16 cellular contexts compared by ENCODE assay signal in genomic region chr10:132163826-132164515, GRCh38. TPM values are rescaled to one million over a fixed set of nuclear protein-coding genes. Genes with fewer than 3 reads are reported as not detected.
DNase-seq lines count a peak whose midpoint lies in the region; ATAC-seq and TF ChIP-seq lines count a peak whose summit lies in the region.
"Had no signal": no experiment of that assay in that cellular context is flagged by ENCODE, and none has a peak within 500 bp of the region (broad histone marks: within the 10 kb centered on the region; RNA-seq: fewer than 3 reads in every experiment).

No MANE protein-coding gene starts in this region.

- no peaks in the 10 kb centered on the region for H3K79me1 ChIP-seq in mesenchymal stem cell (replicated peaks; ENCODE audit: low read length, poor library complexity, severe bottlenecking)

- H3K18ac ChIP-seq in mesenchymal stem cell (ENCODE audit: low read depth in 1 of 2, low read length in 2 of 2): no peak overlapping the region

- H2BK5ac ChIP-seq in mesenchymal stem cell (ENCODE audit: low read depth, low read length, poor library complexity, severe bottlenecking): no peak overlapping the region

- no peak for DNase-seq in T-helper 1 cell
- DNase-seq in activated CD8-positive, alpha-beta T cell treated with anti-CD3 and anti-CD28 coated beads for 36 hours: no peak
- DNase-seq in mesenchymal stem cell: no peak
- DNase-seq in effector CD8-positive, alpha-beta T cell (lab: John Stamatoyannopoulos, UW): no peak
- DNase-seq in stimulated activated naive CD8-positive, alpha-beta T cell treated with anti-CD3 and anti-CD28 coated beads, Interleukin-15, Interleukin-2, amounts not matched to agents 100 U/mL and 50 U/mL, for 24 hours: no peak
- DNase-seq in SJCRH30: no peak
- DNase-seq: activated gamma-delta T cell; effector CD4-positive, alpha-beta T cell; HCEC 1CT; KG1; MM.1S; NCI-H226 had no signal

- H3K36me3 Mint-ChIP-seq in T-helper 1 cell treated with Interleukin-12 subunit alpha and Interleukin-12 subunit beta and Interleukin-4 antibody, amounts not matched to agents 30 μg/mL and 1 μg/mL, for 36 hours (ENCODE audit: low read depth): peaks cover 1% of the 10 kb centered on the region
- H3K36me3 Mint-ChIP-seq in activated CD8-positive, alpha-beta T cell treated with anti-CD3 and anti-CD28 coated beads for 36 hours (ENCODE audit: low read depth): no peaks in the 10 kb centered on the region
- H3K36me3 Mint-ChIP-seq: T-cell had no signal

- peak overlapping the region; percentile 83 for H3K27ac Mint-ChIP-seq in T-helper 1 cell treated with Interleukin-12 subunit alpha and Interleukin-12 subunit beta and Interleukin-4 antibody, amounts not matched to agents 30 μg/mL and 1 μg/mL, for 36 hours
- no peak overlapping the region for H3K27ac Mint-ChIP-seq in activated CD8-positive, alpha-beta T cell treated with anti-CD3 and anti-CD28 coated beads for 36 hours
- H3K27ac Mint-ChIP-seq: T-cell had no signal

- no peaks in the 10 kb centered on the region for H3K27me3 Mint-ChIP-seq in T-helper 1 cell treated with Interleukin-12 subunit alpha and Interleukin-12 subunit beta and Interleukin-4 antibody, amounts not matched to agents 30 μg/mL and 1 μg/mL, for 36 hours (ENCODE audit: low read depth)
- no peaks in the 10 kb centered on the region for H3K27me3 Mint-ChIP-seq in activated CD8-positive, alpha-beta T cell treated with anti-CD3 and anti-CD28 coated beads for 36 hours
- H3K27me3 Mint-ChIP-seq: T-cell had no signal

- H3K9me3 Mint-ChIP-seq in T-helper 1 cell treated with Interleukin-12 subunit alpha and Interleukin-12 subunit beta and Interleukin-4 antibody, amounts not matched to agents 30 μg/mL and 1 μg/mL, for 36 hours: no peaks in the 10 kb centered on the region
- H3K9me3 Mint-ChIP-seq in activated CD8-positive, alpha-beta T cell treated with anti-CD3 and anti-CD28 coated beads for 36 hours: no peaks in the 10 kb centered on the region
- H3K9me3 Mint-ChIP-seq: T-cell had no signal

- no peak overlapping the region for H2AK5ac ChIP-seq in mesenchymal stem cell (ENCODE audit: low read length, severe bottlenecking)

- ATAC-seq in activated CD8-positive, alpha-beta T cell treated with anti-CD3 and anti-CD28 coated beads for 36 hours: no peak
- ATAC-seq in stimulated activated naive CD8-positive, alpha-beta T cell treated with anti-CD3 and anti-CD28 coated beads, Interleukin-15, Interleukin-2, amounts not matched to agents 100 U/mL and 50 U/mL, for 24 hours: no peak

- H4K8ac ChIP-seq in mesenchymal stem cell (ENCODE audit: low read length): no peak overlapping the region

- H3K27ac ChIP-seq in C4-2B (peak overlapping the region; percentile 88), mesenchymal stem cell (ENCODE audit: low read length, poor library complexity, severe bottlenecking) (no peak overlapping the region), SJCRH30 (no peak overlapping the region)

- H2AFZ ChIP-seq in mesenchymal stem cell (ENCODE audit: low read depth, low read length): no peak overlapping the region

- no peak overlapping the region for H2BK12ac ChIP-seq in mesenchymal stem cell (ENCODE audit: low read length in 2 of 2)

- no peak overlapping the region for H3K4ac ChIP-seq in mesenchymal stem cell (ENCODE audit: low read depth in 1 of 2, low read length in 2 of 2)

- intact Hi-C loops in activated CD8-positive, alpha-beta T cell treated with anti-CD3 and anti-CD28 coated beads for 36 hours (cut with micrococcal nuclease): no loop called here

- CTCF ChIA-PET in activated CD8-positive, alpha-beta T cell treated with anti-CD3 and anti-CD28 coated beads for 36 hours (lab: Charles Lee): no interaction called here

- no peak overlapping the region for H3K4me2 ChIP-seq in mesenchymal stem cell (ENCODE audit: low read length, poor library complexity, severe bottlenecking)

- no peak overlapping the region for H2BK15ac ChIP-seq in mesenchymal stem cell (ENCODE audit: low read depth, poor library complexity, severe bottlenecking)

- H3K27me3 ChIP-seq in mesenchymal stem cell (ENCODE audit: control insufficient read depth in 1 of 2, insufficient read depth in 1 of 2, low read length in 2 of 2): peaks cover 15 to 38% of the 10 kb centered on the region in 2 experiments
- no peaks in the 10 kb centered on the region for H3K27me3 ChIP-seq in SJCRH30

- no peak overlapping the region for H3K23ac ChIP-seq in mesenchymal stem cell (ENCODE audit: low read length in 2 of 2)

- POLR2A ChIA-PET in activated CD8-positive, alpha-beta T cell treated with anti-CD3 and anti-CD28 coated beads for 36 hours (lab: Charles Lee): no interaction called here

- H3K36me3 ChIP-seq in mesenchymal stem cell (ENCODE audit: control insufficient read depth in 1 of 2, insufficient read depth in 2 of 2, low read depth in 1 of 2, low read length in 2 of 2) (no peaks in the 10 kb centered on the region), SJCRH30 (no peaks in the 10 kb centered on the region)
- H3K36me3 ChIP-seq: transverse colon had no signal

- H3K4me1 Mint-ChIP-seq in T-helper 1 cell treated with Interleukin-12 subunit alpha and Interleukin-12 subunit beta and Interleukin-4 antibody, amounts not matched to agents 30 μg/mL and 1 μg/mL, for 36 hours (ENCODE audit: low read depth): peaks cover 34% of the 10 kb centered on the region
- H3K4me1 Mint-ChIP-seq in activated CD8-positive, alpha-beta T cell treated with anti-CD3 and anti-CD28 coated beads for 36 hours (ENCODE audit: low read depth): peaks cover 19% of the 10 kb centered on the region

- H3K9ac ChIP-seq in mesenchymal stem cell (ENCODE audit: low read length): no peak overlapping the region

- H3K9me3 ChIP-seq in mesenchymal stem cell (ENCODE audit: control insufficient read depth, low read length): no peaks in the 10 kb centered on the region
- H3K9me3 ChIP-seq in SJCRH30 (replicated peaks): no peaks in the 10 kb centered on the region
- H3K9me3 ChIP-seq: transverse colon had no signal

- no peak for TF ChIP-seq CTCF in C4-2B (conservative IDR thresholded peaks at IDR 0.05)
- peak; percentile 5 for TF ChIP-seq CTCF in activated CD8-positive, alpha-beta T cell treated with anti-CD3 and anti-CD28 coated beads for 36 hours (IDR thresholded peaks at IDR 0.05)

- WGBS in mesenchymal stem cell: 80% methylated on average over 17 of the region's 17 CpGs

- H3K4me3 ChIP-seq in mesenchymal stem cell (ENCODE audit: insufficient read depth in 1 of 2, low read depth in 1 of 2, low read length in 2 of 2) (no peak overlapping the region), SJCRH30 (no peak overlapping the region)
- H3K4me3 ChIP-seq: transverse colon had no signal

- no peak overlapping the region for H2BK120ac ChIP-seq in mesenchymal stem cell (ENCODE audit: low read depth, low read length)

- no peak overlapping the region for H3K14ac ChIP-seq in mesenchymal stem cell (ENCODE audit: low read length in 2 of 2)

- H3K4me1 ChIP-seq in mesenchymal stem cell (ENCODE audit: control insufficient read depth, insufficient read depth, low read depth, low read length) (peaks cover 2% of the 10 kb centered on the region), SJCRH30 (no peaks in the 10 kb centered on the region)

- H3K4me3 Mint-ChIP-seq in T-helper 1 cell treated with Interleukin-12 subunit alpha and Interleukin-12 subunit beta and Interleukin-4 antibody, amounts not matched to agents 30 μg/mL and 1 μg/mL, for 36 hours: no peak overlapping the region
- H3K4me3 Mint-ChIP-seq in activated CD8-positive, alpha-beta T cell treated with anti-CD3 and anti-CD28 coated beads for 36 hours: no peak overlapping the region
- H3K4me3 Mint-ChIP-seq: T-cell had no signal

- H4K91ac ChIP-seq in mesenchymal stem cell (ENCODE audit: low read length): peak overlapping the region; percentile 11

RNA-seq across cellular contexts. Expression of gene DPYSL4, which starts 22.8 kb away (rescaled TPM):
- total RNA-seq in activated CD8-positive, alpha-beta T cell treated with anti-CD3 and anti-CD28 coated beads for 36 hours: 10 to 100 TPM; 20.9 to 23.2 TPM
- polyA plus RNA-seq in mesenchymal stem cell (2013, experiment 1 of 2): 3.9 TPM
- 3.5 TPM for polyA plus RNA-seq in mesenchymal stem cell (2013, experiment 2 of 2)
- total RNA-seq in SJCRH30 (2014; rRNA removed; shearing (Covaris generic)): not detected in 2 replicates

Comparison
In these comparisons a context has a peak if more than half of its experiments do, and no peak if none do; other contexts are left out.
1. RNA of gene DPYSL4, which starts 22.8 kb away (total RNA-seq): 20.9 to 23.2 TPM in activated CD8-positive, alpha-beta T cell treated with anti-CD3 and anti-CD28 coated beads for 36 hours; not detected in SJCRH30; every median in the first group is over 10 times any median in the second.